ENCODE assay signal across 1 cellular context in genomic region chr22:21941921-21942320, GRCh38.
TF ChIP-seq lines count a peak whose summit lies in the region.

No MANE protein-coding gene starts in this region.

TF ChIP-seq in HCT116, 20 proteins besides CTCF, POLR2A, EP300 and RAD21:
- no peak for TF ChIP-seq SRF (IDR thresholded peaks at IDR 0.05; ENCODE audit: low read depth)
- no peak for TF ChIP-seq ZFX (IDR thresholded peaks at IDR 0.05)
- no peak for TF ChIP-seq REST (IDR thresholded peaks at IDR 0.05; ENCODE audit: low read depth)
- TF ChIP-seq JUND (IDR thresholded peaks at IDR 0.05) = no peak
- TF ChIP-seq ATF3 (IDR thresholded peaks at IDR 0.05) = no peak
- TF ChIP-seq ZNF274 (IDR thresholded peaks at IDR 0.05; ENCODE audit: low read depth, low read length) = no peak
- TF ChIP-seq YY1 (IDR thresholded peaks at IDR 0.05; ENCODE audit: extremely low read depth, insufficient replicate concordance, low read depth, low read length) = no peak
- no peak for TF ChIP-seq SIN3A (IDR thresholded peaks at IDR 0.05; ENCODE audit: low read depth)
- no peak for TF ChIP-seq CEBPB (IDR thresholded peaks at IDR 0.05; ENCODE audit: low read depth)
- TF ChIP-seq ZBTB33 (IDR thresholded peaks at IDR 0.05; ENCODE audit: extremely low read depth, insufficient replicate concordance, low read length) = no peak
- TF ChIP-seq POLR2AphosphoS5 (IDR thresholded peaks at IDR 0.05; ENCODE audit: low read depth, low read length) = no peak
- TF ChIP-seq EZH2 (IDR thresholded peaks at IDR 0.05) = no peak
- TF ChIP-seq SP1 (IDR thresholded peaks at IDR 0.05; ENCODE audit: low read depth) = no peak
TF ChIP-seq in HCT116: peak in this region for 0.
